23 cellular contexts compared by ENCODE assay signal in the genomic region with DNA sequence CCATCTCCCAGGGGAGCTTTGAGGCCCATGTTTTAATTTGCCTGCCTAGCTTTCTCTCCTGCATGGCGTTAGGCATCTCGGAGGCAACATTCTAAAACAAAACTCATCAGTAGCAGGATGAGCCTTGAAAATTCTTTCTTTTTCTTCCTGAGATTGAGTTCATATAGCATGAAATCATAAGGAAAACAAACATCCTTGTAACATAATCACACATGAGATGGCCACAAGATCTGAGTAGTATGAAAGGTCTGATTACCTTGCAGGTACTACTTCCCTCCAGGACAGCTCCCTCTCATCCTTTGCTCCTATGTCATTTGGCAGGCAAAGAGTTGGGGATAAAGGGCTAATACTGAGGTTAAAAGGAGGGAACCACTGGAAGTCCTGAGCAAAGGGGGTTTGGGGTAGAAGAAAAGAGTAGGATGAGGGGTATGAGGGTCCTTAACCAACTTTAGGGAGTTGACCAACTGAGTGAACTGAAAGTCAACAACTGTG. TPM values are rescaled to one million over a fixed set of nuclear protein-coding genes. Genes with fewer than 3 reads are reported as not detected.
DNase-seq lines count a peak whose midpoint lies in the region; ATAC-seq, FAIRE-seq and TF ChIP-seq lines count a peak whose summit lies in the region.
"Had no signal": no experiment of that assay in that cellular context is flagged by ENCODE, and none has a peak within 500 bp of the region (broad histone marks: within the 10 kb centered on the region; RNA-seq: fewer than 3 reads in every experiment).

No MANE protein-coding gene starts in this region.

- TF ChIP-seq CTCF in Panc1 (IDR thresholded peaks at IDR 0.05) (no peak), endothelial cell of umbilical vein (IDR thresholded peaks at IDR 0.05; ENCODE audit: extremely low read depth in 1 of 2, insufficient read depth in 1 of 2, low read depth in 1 of 2, low read length in 2 of 2) (no peak)

- TF ChIP-seq POLR2A in endothelial cell of umbilical vein (IDR thresholded peaks at IDR 0.05; ENCODE audit: low read depth, low read length): no peak

- no peaks in the 10 kb centered on the region for H3K79me2 ChIP-seq in endothelial cell of umbilical vein (ENCODE audit: control insufficient read depth, insufficient read depth, low read length)

- no peak overlapping the region for H3K9ac ChIP-seq in endothelial cell of umbilical vein (replicated peaks; ENCODE audit: extremely low read depth, insufficient read depth, low read length)

- H3K4me1 ChIP-seq in Panc1 (ENCODE audit: control insufficient read depth, insufficient read depth, low read length) (peaks cover 10% of the 10 kb centered on the region), endothelial cell of umbilical vein (ENCODE audit: control insufficient read depth, extremely low read depth, insufficient read depth, low read length) (peaks cover 59% of the 10 kb centered on the region)
- H3K4me1 ChIP-seq: HAP-1 had no signal

- ATAC-seq in Panc1 (no peak), HG03460 (IDR thresholded peaks at IDR 0.05; ENCODE audit: unreplicated experiment) (no peak), HG03354 (IDR thresholded peaks at IDR 0.05; ENCODE audit: poor library complexity, severe bottlenecking, unreplicated experiment) (no peak)
- ATAC-seq: GM12878, T-cell had no signal

- CTCF ChIA-PET in Panc1 (lab: Charles Lee): no interaction called here
- CTCF ChIA-PET in endothelial cell of umbilical vein (lab: Charles Lee): no interaction called here

- H3K27ac ChIP-seq in Panc1 (ENCODE audit: low read length) (peak overlapping the region; percentile 97), endothelial cell of umbilical vein (ENCODE audit: insufficient read depth, low read depth, low read length) (peak overlapping the region; percentile 70)
- H3K27ac ChIP-seq: 22Rv1, RWPE1, SK-N-MC had no signal

- POLR2A ChIA-PET in Panc1 (lab: Charles Lee): no interaction called here
- POLR2A ChIA-PET in endothelial cell of umbilical vein (lab: Charles Lee): no interaction called here

- dilution Hi-C loops in endothelial cell of umbilical vein (cut with MboI; ENCODE audit: extremely low pct_ligation_motif_present, low sequenced_read_pairs): no loop called here

- intact Hi-C loops in Panc1 (cut with micrococcal nuclease; ENCODE audit: unreplicated experiment) (no loop called here), endothelial cell of umbilical vein (cut with micrococcal nuclease) (no loop called here)

- H3K4me2 ChIP-seq in endothelial cell of umbilical vein (ENCODE audit: insufficient read depth, low read length): no peak overlapping the region

- H3K4me3 ChIP-seq in Panc1 (ENCODE audit: low read depth in 2 of 2, low read length in 2 of 2) (no peak overlapping the region), endothelial cell of umbilical vein (replicated peaks in 1 of 3; ENCODE audit: insufficient read depth in 1 of 3, low read depth in 1 of 3, low read length in 3 of 3) (no peak overlapping the region)
- H3K4me3 ChIP-seq: GM12878, HAP-1, SK-N-MC had no signal

- H2AFZ ChIP-seq in endothelial cell of umbilical vein (ENCODE audit: low read depth, low read length): no peak overlapping the region

- BruUV-seq in Panc1 (replicated peaks; lab: Mats Ljungman, UMichigan) (no TSS peak), endothelial cell of umbilical vein (replicated peaks; lab: Mats Ljungman, UMichigan) (no TSS peak)

- H3K36me3 ChIP-seq in Panc1 (ENCODE audit: control insufficient read depth, insufficient read depth, low read length) (no peaks in the 10 kb centered on the region), endothelial cell of umbilical vein (ENCODE audit: control insufficient read depth in 2 of 2, extremely low read depth in 1 of 2, insufficient read depth in 2 of 2, low read length in 2 of 2) (no peaks in the 10 kb centered on the region)
- H3K36me3 ChIP-seq: HAP-1 had no signal

- peak; percentile 5 for DNase-seq in DMS53 treated with DMSO at 0.1 percent for 48 hours (lab: John Stamatoyannopoulos, UW; ENCODE audit: unreplicated experiment)
- DNase-seq in DMS53 (lab: John Stamatoyannopoulos, UW): no peak
- DNase-seq in Panc1 (ENCODE audit: low read depth, low spot score): no peak
- DNase-seq in endothelial cell of umbilical vein (ENCODE audit: low read depth, low spot score): no peak
- DNase-seq in urothelium cell line (ENCODE audit: low spot score): no peak
- DNase-seq in NCI-H510A treated with DMSO at 0.1 percent for 48 hours (lab: John Stamatoyannopoulos, UW): no peak
- DNase-seq: C1 segment of cervical spinal cord, DMS79, Kasumi-1, MV-4-11, NCI-H1436, NCI-H2029 treated with DMSO at 0.1 percent for 48 hours, NCI-H510A, T-cell had no signal

- no peaks in the 10 kb centered on the region for H3K27me3 ChIP-seq in Panc1 (ENCODE audit: control insufficient read depth, insufficient read depth, low read length)
- H3K27me3 ChIP-seq in endothelial cell of umbilical vein (ENCODE audit: control insufficient read depth in 2 of 2, insufficient read depth in 2 of 2, low read length in 2 of 2): no peaks in the 10 kb centered on the region

- in situ Hi-C loops in Panc1 (cut with HindIII; ENCODE audit: low pct_unique_long_range_greater_than_20kb, low sequenced_read_pairs): no loop called here

- H3K9me1 ChIP-seq in endothelial cell of umbilical vein (replicated peaks; ENCODE audit: control insufficient read depth, extremely low read depth, insufficient read depth, low read length): no peaks in the 10 kb centered on the region

- no peaks in the 10 kb centered on the region; the same call in 1 of the 2 replicates for H3K9me3 ChIP-seq in Panc1 (ENCODE audit: control insufficient read depth, insufficient read depth, low read depth, low read length)
- H3K9me3 ChIP-seq in endothelial cell of umbilical vein (replicated peaks; ENCODE audit: control insufficient read depth, insufficient read depth, low read length): no peaks in the 10 kb centered on the region
- H3K9me3 ChIP-seq: HAP-1 had no signal

- H4K20me1 ChIP-seq in endothelial cell of umbilical vein (replicated peaks; ENCODE audit: control insufficient read depth, extremely low read depth, insufficient read depth, low read length): no peaks in the 10 kb centered on the region

- FAIRE-seq in endothelial cell of umbilical vein (lab: Jason Lieb, UNC) (no peak), urothelium cell line (lab: Jason Lieb, UNC) (peak; percentile 30)
- FAIRE-seq: GM12878, GM18507 had no signal

TF ChIP-seq in endothelial cell of umbilical vein, 7 proteins besides CTCF, POLR2A, EP300 and RAD21:
- TF ChIP-seq POLR2AphosphoS5 (IDR thresholded peaks at IDR 0.05; ENCODE audit: insufficient read depth, low read depth, low read length): no peak
- no peak for TF ChIP-seq MAX (IDR thresholded peaks at IDR 0.05; ENCODE audit: insufficient read depth, insufficient read length)
- TF ChIP-seq EZH2 (IDR thresholded peaks at IDR 0.05; ENCODE audit: borderline replicate concordance, low read depth, low read length, severe bottlenecking): no peak
- TF ChIP-seq MYC (IDR thresholded peaks at IDR 0.05; ENCODE audit: low read depth, low read length): no peak
- TF ChIP-seq FOS (IDR thresholded peaks at IDR 0.05; ENCODE audit: borderline replicate concordance, insufficient read depth, low read length): no peak
- TF ChIP-seq JUN (IDR thresholded peaks at IDR 0.05; ENCODE audit: borderline replicate concordance, insufficient read depth, insufficient read length, low read depth): no peak
- TF ChIP-seq GATA2 (IDR thresholded peaks at IDR 0.05; ENCODE audit: insufficient read depth, insufficient read length, low read depth, low read length): no peak
TF ChIP-seq in endothelial cell of umbilical vein: peak in this region for 0.

RNA-seq across cellular contexts. Expression of gene CXCL8, which starts 37.5 kb away (rescaled TPM):
- total RNA-seq in Panc1 (2021; ENCODE audit: unreplicated experiment): 0.82 TPM
- polyA plus RNA-seq in Panc1 (2012; ENCODE audit: insufficient read length): 1.4 TPM
- 5.2 and 12.6 TPM in 2 replicates for total RNA-seq in endothelial cell of umbilical vein
- polyA plus RNA-seq in endothelial cell of umbilical vein: 3.4 and 6.4 TPM in 2 replicates
- polyA plus RNA-seq in endothelial cell of umbilical vein (2011; cell fraction: cytosol; rRNA removed): 13.7 and 15.1 TPM in 2 replicates
- 15.6 and 21.3 TPM in 2 replicates for polyA plus RNA-seq in endothelial cell of umbilical vein (2011; cell fraction: nucleus; rRNA removed)
- 35.7 and 56.4 TPM in 2 replicates for polyA plus RNA-seq in endothelial cell of umbilical vein (2012)
- polyA minus RNA-seq in endothelial cell of umbilical vein: 18.1 and 19.6 TPM in 2 replicates
- 6.1 TPM for polyA minus RNA-seq in endothelial cell of umbilical vein (2011; cell fraction: cytosol; rRNA and poly(A)+ RNA removed)
- polyA minus RNA-seq in endothelial cell of umbilical vein (2011; cell fraction: nucleus; rRNA and poly(A)+ RNA removed): 14.4 and 30.7 TPM in 2 replicates
- total RNA-seq: G401 had no signal
